9 cellular contexts compared by ENCODE assay signal in the genomic region with DNA sequence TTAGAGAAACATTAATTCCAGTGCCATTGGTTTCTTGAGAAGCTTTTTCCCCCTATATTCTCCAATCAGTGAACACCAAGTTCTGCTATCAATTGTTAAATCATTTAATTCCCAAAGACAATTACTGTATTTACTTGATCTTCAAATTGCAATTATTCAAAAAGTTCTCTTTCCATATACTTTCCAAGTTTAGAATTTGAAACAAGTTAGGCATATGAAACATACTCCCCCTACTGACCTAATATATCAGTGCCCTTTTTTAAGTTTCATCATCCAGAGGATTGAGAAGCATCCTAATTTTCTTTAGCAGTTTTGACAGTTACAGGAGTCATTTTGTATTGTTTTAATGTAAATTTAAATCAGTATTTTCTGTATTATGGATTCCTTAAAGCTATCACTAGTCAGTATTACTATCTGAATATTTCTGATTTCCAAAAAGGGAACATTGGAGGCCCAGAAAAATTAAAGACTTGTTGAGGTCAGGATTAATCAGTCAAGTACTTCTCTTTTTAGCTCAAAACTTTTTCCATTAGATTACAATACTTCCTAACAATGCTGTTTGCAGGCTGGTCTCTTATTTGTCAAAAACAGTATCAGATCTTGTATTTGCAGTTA. TPM values are rescaled to one million over a fixed set of nuclear protein-coding genes. Genes with fewer than 3 reads are reported as not detected.
DNase-seq lines count a peak whose midpoint lies in the region; ATAC-seq and TF ChIP-seq lines count a peak whose summit lies in the region.
"Had no signal": no experiment of that assay in that cellular context is flagged by ENCODE, and none has a peak within 500 bp of the region (broad histone marks: within the 10 kb centered on the region; RNA-seq: fewer than 3 reads in every experiment).

No MANE protein-coding gene starts in this region.

- DNase-seq in AG09309 (ENCODE audit: low read depth) (no peak), GM23248 (peak; percentile 55), SK-N-SH (peak; percentile 34)
- DNase-seq in activated CD8-positive, alpha-beta memory T cell treated with anti-CD3 and anti-CD28 coated beads, Interleukin-2, amount 50 U/mL, for 48 hours = no peak
- DNase-seq in activated CD4-positive, alpha-beta memory T cell treated with anti-CD3 and anti-CD28 coated beads, Interleukin-2, amount 10 ng/mL, durations not matched to agents 7 days and 5 days = no peak

- ATAC-seq in gastroesophageal sphincter (no peak), HG03442 (IDR thresholded peaks at IDR 0.05; ENCODE audit: unreplicated experiment) (no peak), HG03457 (IDR thresholded peaks at IDR 0.05; ENCODE audit: unreplicated experiment) (no peak)

- no peaks in the 10 kb centered on the region for H3K36me3 ChIP-seq in GM23248 (ENCODE audit: low read depth)
- H3K36me3 ChIP-seq in SK-N-SH (replicated peaks in 1 of 2; ENCODE audit: control insufficient read depth in 1 of 2, insufficient read depth in 2 of 2, low read length in 1 of 2) = peaks cover 2 to 10% of the 10 kb centered on the region in 2 experiments
- peaks cover 0 to 1% of the 10 kb centered on the region in 2 donors for H3K36me3 ChIP-seq in gastroesophageal sphincter

- TF ChIP-seq POLR2A in gastroesophageal sphincter (IDR thresholded peaks at IDR 0.05) = no peak

- H3F3A ChIP-seq in GM23248 (ENCODE audit: insufficient read depth) = peaks cover 2% of the 10 kb centered on the region; the same call in 1 of the 2 replicates
- peaks cover 23% of the 10 kb centered on the region for H3F3A ChIP-seq in SK-N-SH (replicated peaks; ENCODE audit: insufficient read depth)

- no peaks in the 10 kb centered on the region for H3K27me3 ChIP-seq in GM23248 (replicated peaks; ENCODE audit: insufficient read depth)
- no peaks in the 10 kb centered on the region for H3K27me3 ChIP-seq in SK-N-SH (ENCODE audit: insufficient read depth)
- no peaks in the 10 kb centered on the region for H3K27me3 ChIP-seq in gastroesophageal sphincter

- H3K4me1 Mint-ChIP-seq in activated CD4-positive, alpha-beta memory T cell treated with anti-CD3 and anti-CD28 coated beads, Interleukin-2, amount 10 ng/mL, durations not matched to agents 7 days and 5 days = no peaks in the 10 kb centered on the region

- H3K9me2 ChIP-seq in GM23248 (ENCODE audit: insufficient read depth) = no peaks in the 10 kb centered on the region
- no peaks in the 10 kb centered on the region for H3K9me2 ChIP-seq in SK-N-SH

- H2AFZ ChIP-seq in GM23248 = peak overlapping the region; percentile 61
- no peak overlapping the region for H2AFZ ChIP-seq in SK-N-SH (ENCODE audit: low read depth)

- TF ChIP-seq EP300 in SK-N-SH (IDR thresholded peaks at IDR 0.05; ENCODE audit: borderline replicate concordance in 1 of 2, low read depth in 1 of 2, low read length in 1 of 2) (no peak), gastroesophageal sphincter (IDR thresholded peaks at IDR 0.05) (no peak)

- H3K4me2 ChIP-seq in GM23248 (ENCODE audit: unreplicated experiment) = no peak overlapping the region
- H3K4me2 ChIP-seq in SK-N-SH = no peak overlapping the region

- no peaks in the 10 kb centered on the region for H3K36me3 Mint-ChIP-seq in activated CD4-positive, alpha-beta memory T cell treated with anti-CD3 and anti-CD28 coated beads, Interleukin-2, amount 10 ng/mL, durations not matched to agents 7 days and 5 days (ENCODE audit: low read depth)

- H3K9ac ChIP-seq in GM23248 = no peak overlapping the region; the same call in 1 of the 2 replicates
- no peak overlapping the region for H3K9ac ChIP-seq in SK-N-SH

- H3K9me3 ChIP-seq in GM23248 (ENCODE audit: low read depth) (no peaks in the 10 kb centered on the region), SK-N-SH (no peaks in the 10 kb centered on the region), gastroesophageal sphincter (no peaks in the 10 kb centered on the region)

- CTCF ChIA-PET in SK-N-SH (lab: Yijun Ruan, JAX) = interaction anchor here (0.6 to 3.8 kb wide), 15 partner anchors 11 to 258 kb away, joined by 3 to 29 read pairs (median 4); partner anchors contain the start of gene MEIOC
- CTCF ChIA-PET in activated CD4-positive, alpha-beta memory T cell treated with anti-CD3 and anti-CD28 coated beads, Interleukin-2, amount 10 ng/mL, durations not matched to agents 7 days and 5 days (lab: Charles Lee) = interaction anchor here (0.6 to 3.9 kb wide), 5 partner anchors 16 to 139 kb away, joined by 3 to 26 read pairs (median 3); no protein-coding TSS in a partner anchor

- POLR2A ChIA-PET in SK-N-SH (lab: Yijun Ruan, JAX) = no interaction called here
- POLR2A ChIA-PET in activated CD4-positive, alpha-beta memory T cell treated with anti-CD3 and anti-CD28 coated beads, Interleukin-2, amount 10 ng/mL, durations not matched to agents 7 days and 5 days (lab: Charles Lee) = no interaction called here

- H3K4me3 Mint-ChIP-seq in activated CD4-positive, alpha-beta memory T cell treated with anti-CD3 and anti-CD28 coated beads, Interleukin-2, amount 10 ng/mL, durations not matched to agents 7 days and 5 days = no peak overlapping the region

- in situ Hi-C loops in GM23248 (cut with MboI) = no loop called here

- no peaks in the 10 kb centered on the region for H4K20me1 ChIP-seq in GM23248 (ENCODE audit: insufficient read depth)
- no peaks in the 10 kb centered on the region for H4K20me1 ChIP-seq in SK-N-SH (ENCODE audit: insufficient read depth)

- TF ChIP-seq CTCF in AG09309 (IDR thresholded peaks at IDR 0.05; ENCODE audit: control insufficient read depth, insufficient read depth, low read depth, low read length, missing control alignments) = peak; percentile 53
- TF ChIP-seq CTCF in SK-N-SH (IDR thresholded peaks at IDR 0.05) = peak; percentile 76
- peak in 3 of 4 experiments; percentile 14 to 46 (median 28) for TF ChIP-seq CTCF in gastroesophageal sphincter (IDR thresholded peaks at IDR 0.05)

- H3K27ac ChIP-seq in GM23248 (no peak overlapping the region), SK-N-SH (ENCODE audit: low read depth in 2 of 2, low read length in 1 of 2) (no peak overlapping the region), gastroesophageal sphincter (no peak overlapping the region)

- TF ChIP-seq RAD21 in SK-N-SH (IDR thresholded peaks at IDR 0.05; ENCODE audit: low read length) = peak; percentile 57

- H3K4me3 ChIP-seq in AG09309 (ENCODE audit: control insufficient read depth, low read depth, low read length) (no peak overlapping the region), GM23248 (no peak overlapping the region), SK-N-SH (ENCODE audit: low read depth in 2 of 2, low read length in 1 of 2) (no peak overlapping the region), gastroesophageal sphincter (no peak overlapping the region)

- H3K27me3 Mint-ChIP-seq in activated CD4-positive, alpha-beta memory T cell treated with anti-CD3 and anti-CD28 coated beads, Interleukin-2, amount 10 ng/mL, durations not matched to agents 7 days and 5 days = no peaks in the 10 kb centered on the region

- H3K79me2 ChIP-seq in GM23248 (ENCODE audit: insufficient read depth) (no peaks in the 10 kb centered on the region), SK-N-SH (ENCODE audit: insufficient read depth) (no peaks in the 10 kb centered on the region)

- H3K4me1 ChIP-seq in GM23248 (ENCODE audit: insufficient read depth) = peaks cover 7% of the 10 kb centered on the region
- H3K4me1 ChIP-seq in SK-N-SH (ENCODE audit: control insufficient read depth in 1 of 2, insufficient read depth in 2 of 2, low read depth in 1 of 2, low read length in 1 of 2) = 0 out of 4 replicates have a peak, but pooled peaks cover 0 to 3% of the 10 kb centered on the region in 2 experiments
- no peaks in the 10 kb centered on the region for H3K4me1 ChIP-seq in gastroesophageal sphincter

- H3K9me3 Mint-ChIP-seq in activated CD4-positive, alpha-beta memory T cell treated with anti-CD3 and anti-CD28 coated beads, Interleukin-2, amount 10 ng/mL, durations not matched to agents 7 days and 5 days = no peaks in the 10 kb centered on the region

- no peak overlapping the region for H3K27ac Mint-ChIP-seq in activated CD4-positive, alpha-beta memory T cell treated with anti-CD3 and anti-CD28 coated beads, Interleukin-2, amount 10 ng/mL, durations not matched to agents 7 days and 5 days

TF ChIP-seq in SK-N-SH, 30 proteins besides CTCF, POLR2A, EP300 and RAD21:
- TF ChIP-seq FOXJ3 (CRISPR knock-in tag; IDR thresholded peaks at IDR 0.05) = no peak
- no peak for TF ChIP-seq NFIC (IDR thresholded peaks at IDR 0.05; ENCODE audit: borderline replicate concordance)
- no peak for TF ChIP-seq TEAD4 (IDR thresholded peaks at IDR 0.05; ENCODE audit: borderline replicate concordance, insufficient read depth)
TF ChIP-seq in SK-N-SH: peak in this region for 0.

RNA-seq across cellular contexts. Expression of gene MEIOC, which starts 16.3 kb away (rescaled TPM):
- not detected in 2 replicates for total RNA-seq in GM23248 (2014; rRNA removed; shearing (Covaris generic))
- polyA plus RNA-seq in GM23248 (2016; fragmentation: Nextera tagmentation; extraction: Ambion mirVana) (0.34 and 0.65 TPM in 2 replicates), SK-N-SH (2012; rRNA removed) (1.2 and 1.3 TPM in 2 replicates)
- polyA plus RNA-seq in SK-N-SH (2012; cell fraction: cytosol; rRNA removed) = 1.8 and 2.2 TPM in 2 replicates
- 1.3 and 1.6 TPM in 2 replicates for polyA plus RNA-seq in SK-N-SH (2012; cell fraction: nucleus; rRNA removed)
- under 1 TPM in 2 of 4 donors, not detected in 2; 0.12 to 0.47 TPM for total RNA-seq in gastroesophageal sphincter
- total RNA-seq in activated CD4-positive, alpha-beta memory T cell treated with anti-CD3 and anti-CD28 coated beads, Interleukin-2, amount 10 ng/mL, durations not matched to agents 7 days and 5 days = under 1 TPM in 1 of 2 experiments, not detected in 1; 0.15 TPM
- total RNA-seq: urinary bladder had no signal

RNA-seq across cellular contexts. Expression of gene CCDC43, which starts 17.0 kb away (rescaled TPM):
- 25.7 and 31.0 TPM in 2 replicates for total RNA-seq in GM23248 (2014; rRNA removed; shearing (Covaris generic))
- polyA plus RNA-seq in GM23248 (2016; fragmentation: Nextera tagmentation; extraction: Ambion mirVana) = 33.7 and 34.9 TPM in 2 replicates
- 6.4 and 8.9 TPM in 2 replicates for polyA plus RNA-seq in SK-N-SH (2012; rRNA removed)
- 10.0 and 13.7 TPM in 2 replicates for polyA plus RNA-seq in SK-N-SH (2012; cell fraction: cytosol; rRNA removed)
- polyA plus RNA-seq in SK-N-SH (2012; cell fraction: nucleus; rRNA removed) = 6.8 and 10.7 TPM in 2 replicates
- 10 to 100 TPM; 16.7 to 21.0 (median 18.6) TPM for total RNA-seq in gastroesophageal sphincter
- total RNA-seq in activated CD4-positive, alpha-beta memory T cell treated with anti-CD3 and anti-CD28 coated beads, Interleukin-2, amount 10 ng/mL, durations not matched to agents 7 days and 5 days = 10 to 100 TPM; 22.0 to 22.8 TPM

RNA-seq across cellular contexts. Expression of gene DBF4B, which starts 35.9 kb away (rescaled TPM):
- total RNA-seq in GM23248 (2014; rRNA removed; shearing (Covaris generic)) = 3.8 and 6.5 TPM in 2 replicates
- polyA plus RNA-seq in GM23248 (2016; fragmentation: Nextera tagmentation; extraction: Ambion mirVana) (2.6 and 3.2 TPM in 2 replicates), SK-N-SH (2012; rRNA removed) (8.3 and 9.6 TPM in 2 replicates)
- polyA plus RNA-seq in SK-N-SH (2012; cell fraction: cytosol; rRNA removed) = 3.5 and 4.9 TPM in 2 replicates
- polyA plus RNA-seq in SK-N-SH (2012; cell fraction: nucleus; rRNA removed) = 40.4 and 40.6 TPM in 2 replicates
- total RNA-seq in gastroesophageal sphincter = 1 to 10 TPM in 3 of 4 donors, under 1 TPM in 1; 0.96 to 7.2 (median 3.9) TPM
- 10 to 100 TPM; 29.0 to 31.0 TPM for total RNA-seq in activated CD4-positive, alpha-beta memory T cell treated with anti-CD3 and anti-CD28 coated beads, Interleukin-2, amount 10 ng/mL, durations not matched to agents 7 days and 5 days

Comparison
In these comparisons a context has a peak if more than half of its experiments do, and no peak if none do; other contexts are left out.
1. DNase-seq: peak in GM23248 (single experiment) and SK-N-SH (single experiment); none in AG09309 (single experiment), activated CD8-positive, alpha-beta memory T cell treated with anti-CD3 and anti-CD28 coated beads, Interleukin-2, amount 50 U/mL, for 48 hours (single experiment) and activated CD4-positive, alpha-beta memory T cell treated with anti-CD3 and anti-CD28 coated beads, Interleukin-2, amount 10 ng/mL, durations not matched to agents 7 days and 5 days (single experiment).
2. Peak in every context shown above with its lines, with median percentiles within 50 percentile points of each other: CTCF ChIP-seq.